Comparison of ENCODE assay signal across 10 cellular contexts in genomic region chr17:38544175-38544838, GRCh38.
A peak's percentile ranks its signal among the peaks of the same experiment; 100 is the strongest.
DNase-seq lines count a peak whose midpoint lies in the region; ATAC-seq and TF ChIP-seq lines count a peak whose summit lies in the region.
"Had no signal": no experiment of that assay in that cellular context is flagged by ENCODE, and none has a peak within 500 bp of the region (broad histone marks: within the 10 kb centered on the region; RNA-seq: fewer than 3 reads in every experiment).

No MANE protein-coding gene starts in this region.

- H3K9me3 Mint-ChIP-seq in endodermal cell = no peaks in the 10 kb centered on the region

- H3K4me1 ChIP-seq in right cardiac atrium (ENCODE audit: control insufficient read depth, insufficient read depth, low read length) = no peaks in the 10 kb centered on the region
- H3K4me1 ChIP-seq in HCT116 (ENCODE audit: control insufficient read depth in 1 of 2, insufficient read depth in 2 of 2, low read length in 2 of 2) = no peaks in the 10 kb centered on the region
- H3K4me1 ChIP-seq in endodermal cell (ENCODE audit: control insufficient read depth, insufficient read depth, low read length) = no peaks in the 10 kb centered on the region
- no peaks in the 10 kb centered on the region for H3K4me1 ChIP-seq in right lobe of liver

- H3K4me3 Mint-ChIP-seq in endodermal cell = no peak overlapping the region
- H3K4me3 Mint-ChIP-seq: B cell; CD4-positive, CD25-positive, alpha-beta regulatory T cell had no signal

- intact Hi-C loops in Right ventricle myocardium superior (cut with DNase I) = no loop called here
- intact Hi-C loops in right cardiac atrium (cut with DNase I) = no loop called here
- intact Hi-C loops in HCT116 (cut with micrococcal nuclease) = no loop called here
- intact Hi-C loops in right lobe of liver (cut with DNase I) = no loop called here

- H4K20me1 ChIP-seq in HCT116 (ENCODE audit: insufficient read depth) = no peaks in the 10 kb centered on the region

- no peaks in the 10 kb centered on the region for H3K36me3 ChIP-seq in HCT116 (ENCODE audit: control insufficient read depth in 1 of 2, insufficient read depth in 2 of 2, low read length in 2 of 2)
- H3K36me3 ChIP-seq in endodermal cell (ENCODE audit: control insufficient read depth, insufficient read depth, low read length) = no peaks in the 10 kb centered on the region
- no peaks in the 10 kb centered on the region for H3K36me3 ChIP-seq in right lobe of liver

- H2AFZ ChIP-seq in HCT116 (ENCODE audit: low read depth, low read length, poor library complexity, severe bottlenecking) = no peak overlapping the region

- TF ChIP-seq CTCF in HCT116 (IDR thresholded peaks at IDR 0.05 in 2 of 3, conservative IDR thresholded peaks at IDR 0.05 in 1 of 3; ENCODE audit: borderline replicate concordance in 1 of 3, insufficient read depth in 1 of 3, low read depth in 2 of 3, low read length in 2 of 3) (no peak), endodermal cell (conservative IDR thresholded peaks at IDR 0.05) (no peak), right lobe of liver (IDR thresholded peaks at IDR 0.05) (no peak)

- RAD21 ChIA-PET in HCT116 (lab: Charles Lee; ENCODE audit: low non-redundant PET in 1 of 2, low total read pairs in 2 of 2, uncharacterized antibody in 2 of 2, unreplicated experiment in 2 of 2) = no interaction called here

- DNase-seq in Right ventricle myocardium superior (peak; percentile 27), right cardiac atrium (no peak), HCT116 (ENCODE audit: low read depth, low spot score) (no peak), endodermal cell (peak; percentile 51), right lobe of liver (no peak), iPS-NIHi11 (ENCODE audit: low spot score) (no peak)
- DNase-seq: CD4-positive, CD25-positive, alpha-beta regulatory T cell; DMS53 had no signal

- H3K4me3 ChIP-seq in right cardiac atrium (ENCODE audit: low read length) = no peak overlapping the region
- no peak overlapping the region for H3K4me3 ChIP-seq in HCT116 (replicated peaks in 1 of 2; ENCODE audit: low read depth in 1 of 2, low read length in 2 of 2)
- H3K4me3 ChIP-seq in endodermal cell (ENCODE audit: low read length) = no peak overlapping the region
- no peak overlapping the region for H3K4me3 ChIP-seq in right lobe of liver

- no peak overlapping the region for H3K27ac Mint-ChIP-seq in endodermal cell
- H3K27ac Mint-ChIP-seq: B cell; CD4-positive, CD25-positive, alpha-beta regulatory T cell had no signal

- H3K9ac ChIP-seq in HCT116 (ENCODE audit: low read length) (no peak overlapping the region), endodermal cell (ENCODE audit: extremely low read depth, low read length, poor library complexity, severe bottlenecking) (no peak overlapping the region)

- no peaks in the 10 kb centered on the region for H3K36me3 Mint-ChIP-seq in endodermal cell (ENCODE audit: low read depth)
- H3K36me3 Mint-ChIP-seq: CD4-positive, CD25-positive, alpha-beta regulatory T cell had no signal

- H3K9me3 ChIP-seq in right cardiac atrium (ENCODE audit: control insufficient read depth, low read length) (no peaks in the 10 kb centered on the region), HCT116 (ENCODE audit: control insufficient read depth in 1 of 2, insufficient read depth in 1 of 2, low read depth in 1 of 2, low read length in 2 of 2) (no peaks in the 10 kb centered on the region), endodermal cell (ENCODE audit: control insufficient read depth, low read length) (no peaks in the 10 kb centered on the region), right lobe of liver (no peaks in the 10 kb centered on the region)

- CTCF ChIA-PET in HCT116 (lab: Charles Lee) = interaction anchor here (3.9 kb wide), 1 partner anchor 14 kb away, joined by 25 read pairs; no protein-coding TSS in a partner anchor

- H3K27ac ChIP-seq in right cardiac atrium (ENCODE audit: low read length) (no peak overlapping the region), HCT116 (ENCODE audit: low read depth, low read length) (no peak overlapping the region), endodermal cell (ENCODE audit: low read depth, low read length) (no peak overlapping the region), right lobe of liver (no peak overlapping the region)

- no peak overlapping the region for H3K4me2 ChIP-seq in HCT116 (ENCODE audit: low read length)

- POLR2A ChIA-PET in HCT116 (lab: Charles Lee) = no interaction called here

- no peak for ATAC-seq in Right ventricle myocardium superior (ENCODE audit: poor library complexity)
- ATAC-seq in right cardiac atrium = no peak
- 0 out of 2 replicates have a peak, but pooled peaks have one; percentile 31 for ATAC-seq in HCT116
- ATAC-seq in right lobe of liver = no peak
- ATAC-seq in GM19452 (IDR thresholded peaks at IDR 0.05; ENCODE audit: unreplicated experiment) = no peak

- H3K27me3 Mint-ChIP-seq in endodermal cell (ENCODE audit: insufficient read depth) = no peaks in the 10 kb centered on the region

- no peaks in the 10 kb centered on the region for H3K9me2 ChIP-seq in HCT116 (ENCODE audit: insufficient read depth)

- H3K27me3 ChIP-seq in right cardiac atrium (ENCODE audit: control insufficient read depth, insufficient read depth) (no peaks in the 10 kb centered on the region), HCT116 (ENCODE audit: insufficient read depth, low read length) (no peaks in the 10 kb centered on the region), endodermal cell (ENCODE audit: control insufficient read depth, insufficient read depth, low read length, poor library complexity, severe bottlenecking) (no peaks in the 10 kb centered on the region), right lobe of liver (no peaks in the 10 kb centered on the region)

- WGBS in right cardiac atrium = 72% methylated on average over 10 of the region's 10 CpGs
- 87 to 100% methylated on average over 3 to 10 of the region's 10 CpGs for WGBS in endodermal cell (ENCODE audit: insufficient coverage in 1 of 2, insufficient read length in 1 of 2), 2 experiments
- WGBS in right lobe of liver (ENCODE audit: insufficient coverage, low coverage, low lambda C conversion rate, missing lambda C conversion rate) = 81% methylated on average over 5 of the region's 10 CpGs

- H3K79me2 ChIP-seq in HCT116 (ENCODE audit: insufficient read depth, low read length) = no peaks in the 10 kb centered on the region

- TF ChIP-seq POLR2A in HCT116 (IDR thresholded peaks at IDR 0.05; ENCODE audit: borderline replicate concordance, extremely low read depth, insufficient read depth, insufficient read length) (no peak), right lobe of liver (IDR thresholded peaks at IDR 0.05) (no peak)

- no TSS peak for BruUV-seq in HCT116 (replicated peaks; lab: Mats Ljungman, UMichigan)

- no peaks in the 10 kb centered on the region for H3K4me1 Mint-ChIP-seq in endodermal cell
- H3K4me1 Mint-ChIP-seq: B cell had no signal

- TF ChIP-seq RAD21 in HCT116 (IDR thresholded peaks at IDR 0.05; ENCODE audit: low read depth) = no peak

TF ChIP-seq in HCT116, 20 proteins besides CTCF, POLR2A, EP300 and RAD21:
- TF ChIP-seq FOSL1 (IDR thresholded peaks at IDR 0.05; ENCODE audit: low read depth) (no peak), SP1 (IDR thresholded peaks at IDR 0.05; ENCODE audit: low read depth) (no peak), SIN3A (IDR thresholded peaks at IDR 0.05; ENCODE audit: low read depth) (no peak), MAX (IDR thresholded peaks at IDR 0.05) (no peak), EZH2 (IDR thresholded peaks at IDR 0.05) (no peak), JUND (IDR thresholded peaks at IDR 0.05) (no peak)

Comparison
In these comparisons a context has a peak if more than half of its experiments do, and no peak if none do; other contexts are left out.
1. DNase-seq: peak in Right ventricle myocardium superior (single experiment) and endodermal cell (single experiment); none in right cardiac atrium (0 of 3), HCT116 (single experiment), right lobe of liver (0 of 3) and iPS-NIHi11 (single experiment).